ENCODE assay signal across 17 cellular contexts in genomic region chr9:132729235-132729890, GRCh38.
"Had no signal": no experiment of that assay in that cellular context is flagged by ENCODE, and none has a peak within 500 bp of the region (broad histone marks: within the 10 kb centered on the region; RNA-seq: fewer than 3 reads in every experiment).

No MANE protein-coding gene starts in this region.

- H3K27ac ChIP-seq: esophagus muscularis mucosa, right lobe of liver, SK-N-MC, tibial artery had no signal

- ATAC-seq: activated CD4-positive, CD25-positive, alpha-beta regulatory T cell treated with anti-CD3 and anti-CD28 coated beads, Interleukin-2, amount 50 U/mL, for 24 hours; activated naive CD8-positive, alpha-beta T cell treated with anti-CD3 and anti-CD28 coated beads, Interleukin-2, amount 50 U/mL, for 24 hours; left ventricle myocardium superior; right lobe of liver; stimulated activated effector memory CD8-positive, alpha-beta T cell treated with anti-CD3 and anti-CD28 coated beads, Interleukin-12 subunit alpha, Interleukin-12 subunit beta, amount 100 ng/mL, for 72 hours had no signal

- H3K36me3 ChIP-seq: esophagus muscularis mucosa, right lobe of liver, tibial artery had no signal

- DNase-seq: activated naive CD4-positive, alpha-beta T cell treated with Interleukin-2 at 50 U/mL for 16 hours; activated naive CD8-positive, alpha-beta T cell treated with anti-CD3 and anti-CD28 coated beads, Interleukin-2, amount 50 U/mL, for 24 hours; activated T-cell treated with anti-CD3 and anti-CD28 coated beads for 4 hours; endodermal cell; hippocampal formation; kidney; left ventricle myocardium superior; stimulated activated CD4-positive, alpha-beta T cell treated with anti-CD3 and anti-CD28 coated beads, Interleukin-12 subunit alpha, Interleukin-12 subunit beta, amount 100 ng/mL, for 4 hours; stimulated activated CD4-positive, alpha-beta T cell treated with anti-CD3 and anti-CD28 coated beads, Interleukin-2, amount 100 ng/mL, for 24 hours; T-helper 9 cell; tibial artery had no signal

- H3K4me3 ChIP-seq: dorsolateral prefrontal cortex, esophagus muscularis mucosa, right lobe of liver, SK-N-MC, tibial artery had no signal

- H3K27me3 ChIP-seq: dorsolateral prefrontal cortex, right lobe of liver had no signal

- H3K4me1 ChIP-seq: right lobe of liver, tibial artery had no signal

- H3K9me3 ChIP-seq: esophagus muscularis mucosa, right lobe of liver, tibial artery had no signal
